ENCODE assay signal across 20 cellular contexts in the genomic region with DNA sequence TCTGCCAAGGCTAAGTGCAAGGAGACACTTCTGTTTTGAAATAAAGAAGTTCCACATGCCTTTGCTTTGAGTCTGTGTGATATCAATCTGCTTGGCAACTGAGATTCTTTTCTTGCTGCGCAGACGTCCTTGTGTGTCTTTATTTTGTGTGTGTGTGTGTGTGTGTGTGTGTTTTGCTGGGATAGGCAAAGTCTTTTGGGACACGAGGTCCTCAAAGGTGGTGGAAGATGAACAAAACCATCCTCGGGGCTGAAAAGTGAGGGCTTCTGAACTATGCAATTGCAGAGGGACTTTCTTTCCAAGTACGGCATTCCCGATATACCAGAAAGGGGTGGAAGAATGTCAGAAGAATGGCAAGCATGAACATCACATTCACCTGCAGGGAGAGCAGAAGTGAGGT. TPM values are rescaled to one million over a fixed set of nuclear protein-coding genes. Genes with fewer than 3 reads are reported as not detected.
DNase-seq lines count a peak whose midpoint lies in the region; ATAC-seq and TF ChIP-seq lines count a peak whose summit lies in the region.
"Had no signal": no experiment of that assay in that cellular context is flagged by ENCODE, and none has a peak within 500 bp of the region (broad histone marks: within the 10 kb centered on the region; RNA-seq: fewer than 3 reads in every experiment).

No MANE protein-coding gene starts in this region.

- no peak overlapping the region for H3K4me3 ChIP-seq in HL-60 (replicated peaks; ENCODE audit: insufficient read depth, low read length)
- H3K4me3 ChIP-seq: ascending aorta had no signal

- peak overlapping the region; percentile 78 for H3K27ac Mint-ChIP-seq in activated naive CD4-positive, alpha-beta T cell treated with anti-CD3 and anti-CD28 coated beads for 36 hours
- no peak overlapping the region for H3K27ac Mint-ChIP-seq in endothelial cell (ENCODE audit: unreplicated experiment)
- peak overlapping the region; percentile 78 for H3K27ac Mint-ChIP-seq in stimulated activated effector memory CD8-positive, alpha-beta T cell treated with anti-CD3 and anti-CD28 coated beads, Interleukin-12 subunit alpha, Interleukin-12 subunit beta, amount 100 ng/mL, for 72 hours
- H3K27ac Mint-ChIP-seq: endodermal cell, H9 had no signal

- intact Hi-C loops in activated naive CD4-positive, alpha-beta T cell treated with anti-CD3 and anti-CD28 coated beads for 36 hours (cut with micrococcal nuclease) = loop anchor here (5.0 kb wide), 1 partner anchor 70 kb away; a partner anchor contains a TSS

- DNase-seq in activated naive CD4-positive, alpha-beta T cell treated with anti-CD3 and anti-CD28 coated beads for 36 hours = no peak
- DNase-seq in activated naive CD4-positive, alpha-beta T cell (lab: John Stamatoyannopoulos, UW) = no peak
- DNase-seq in HL-60 (ENCODE audit: low read depth in 1 of 2, low spot score in 1 of 2) (peak; percentile 21 to 29), endothelial cell (ENCODE audit: low spot score) (no peak), AG08396 (ENCODE audit: low spot score) (no peak)
- DNase-seq in stimulated activated effector memory CD8-positive, alpha-beta T cell treated with anti-CD3 and anti-CD28 coated beads, Interleukin-12 subunit alpha, Interleukin-12 subunit beta, amount 100 ng/mL, for 72 hours (ENCODE audit: low spot score in 2 of 2) = no peak
- DNase-seq: DND-41; endodermal cell; H9; hippocampal formation; NCI-H146; retina; stimulated activated naive CD4-positive, alpha-beta T cell had no signal

- ATAC-seq in stimulated activated effector memory CD8-positive, alpha-beta T cell treated with anti-CD3 and anti-CD28 coated beads, Interleukin-12 subunit alpha, Interleukin-12 subunit beta, amount 100 ng/mL, for 72 hours = no peak
- ATAC-seq in HG02759 (IDR thresholded peaks at IDR 0.05; ENCODE audit: unreplicated experiment) = no peak
- no peak for ATAC-seq in GM19351 (IDR thresholded peaks at IDR 0.05; ENCODE audit: unreplicated experiment)

- H3K27me3 Mint-ChIP-seq in activated naive CD4-positive, alpha-beta T cell treated with anti-CD3 and anti-CD28 coated beads for 36 hours (ENCODE audit: low read depth) = no peaks in the 10 kb centered on the region
- H3K27me3 Mint-ChIP-seq in endothelial cell (ENCODE audit: unreplicated experiment) = peaks cover 2% of the 10 kb centered on the region

- H3K36me3 Mint-ChIP-seq in activated naive CD4-positive, alpha-beta T cell treated with anti-CD3 and anti-CD28 coated beads for 36 hours (ENCODE audit: low read depth) = peaks cover 73% of the 10 kb centered on the region
- peaks cover 16% of the 10 kb centered on the region for H3K36me3 Mint-ChIP-seq in endothelial cell (ENCODE audit: low read depth, unreplicated experiment)
- peaks cover 100% of the 10 kb centered on the region for H3K36me3 Mint-ChIP-seq in stimulated activated effector memory CD8-positive, alpha-beta T cell treated with anti-CD3 and anti-CD28 coated beads, Interleukin-12 subunit alpha, Interleukin-12 subunit beta, amount 100 ng/mL, for 72 hours

- no peak overlapping the region; the same call in 1 of the 2 replicates for H3K27ac ChIP-seq in HL-60 (replicated peaks)

- CTCF ChIA-PET in activated naive CD4-positive, alpha-beta T cell treated with anti-CD3 and anti-CD28 coated beads for 36 hours (lab: Charles Lee) = interaction anchor here (1.1 to 2.9 kb wide), 4 partner anchors 10 to 61 kb away, joined by 3 to 10 read pairs (median 6); a partner anchor contains a TSS

- no peaks in the 10 kb centered on the region for H3K27me3 ChIP-seq in HL-60 (ENCODE audit: insufficient read depth, poor library complexity, severe bottlenecking)
- H3K27me3 ChIP-seq: ascending aorta had no signal

- no peaks in the 10 kb centered on the region for H3K9me3 Mint-ChIP-seq in activated naive CD4-positive, alpha-beta T cell treated with anti-CD3 and anti-CD28 coated beads for 36 hours
- H3K9me3 Mint-ChIP-seq in endothelial cell (ENCODE audit: unreplicated experiment) = no peaks in the 10 kb centered on the region
- H3K9me3 Mint-ChIP-seq in stimulated activated effector memory CD8-positive, alpha-beta T cell treated with anti-CD3 and anti-CD28 coated beads, Interleukin-12 subunit alpha, Interleukin-12 subunit beta, amount 100 ng/mL, for 72 hours = no peaks in the 10 kb centered on the region
- H3K9me3 Mint-ChIP-seq: H9 had no signal

- TF ChIP-seq CTCF in HL-60 (IDR thresholded peaks at IDR 0.05; ENCODE audit: insufficient read depth, low read length) (no peak), endothelial cell (IDR thresholded peaks at IDR 0.05; ENCODE audit: unreplicated experiment) (no peak)

- no peak overlapping the region for H3K4me3 Mint-ChIP-seq in activated naive CD4-positive, alpha-beta T cell treated with anti-CD3 and anti-CD28 coated beads for 36 hours
- H3K4me3 Mint-ChIP-seq in endothelial cell (ENCODE audit: unreplicated experiment) = peak overlapping the region; percentile 12
- no peak overlapping the region for H3K4me3 Mint-ChIP-seq in stimulated activated effector memory CD8-positive, alpha-beta T cell treated with anti-CD3 and anti-CD28 coated beads, Interleukin-12 subunit alpha, Interleukin-12 subunit beta, amount 100 ng/mL, for 72 hours
- H3K4me3 Mint-ChIP-seq: endodermal cell, H9 had no signal

- H3K4me1 Mint-ChIP-seq in activated naive CD4-positive, alpha-beta T cell treated with anti-CD3 and anti-CD28 coated beads for 36 hours (ENCODE audit: low read depth) = peaks cover 64% of the 10 kb centered on the region
- peaks cover 25% of the 10 kb centered on the region for H3K4me1 Mint-ChIP-seq in endothelial cell (ENCODE audit: unreplicated experiment)
- peaks cover 56% of the 10 kb centered on the region for H3K4me1 Mint-ChIP-seq in stimulated activated effector memory CD8-positive, alpha-beta T cell treated with anti-CD3 and anti-CD28 coated beads, Interleukin-12 subunit alpha, Interleukin-12 subunit beta, amount 100 ng/mL, for 72 hours

RNA-seq across cellular contexts. Expression of a gene that starts 17.1 kb away (rescaled TPM):
- total RNA-seq in activated naive CD4-positive, alpha-beta T cell treated with anti-CD3 and anti-CD28 coated beads for 36 hours = 1 to 10 TPM; 1.0 TPM
- total RNA-seq in endothelial cell (ENCODE audit: unreplicated experiment) = not detected
- total RNA-seq: ascending aorta, H9, RPMI7951 had no signal

RNA-seq across cellular contexts. Expression of a gene that starts 19.4 kb away (rescaled TPM):
- 100 to 1,000 TPM; 116 to 117 TPM for total RNA-seq in activated naive CD4-positive, alpha-beta T cell treated with anti-CD3 and anti-CD28 coated beads for 36 hours
- total RNA-seq in endothelial cell (ENCODE audit: unreplicated experiment) = 17.5 TPM

RNA-seq across cellular contexts. Expression of a gene that starts 26.6 kb away (rescaled TPM):
- not detected for total RNA-seq in activated naive CD4-positive, alpha-beta T cell treated with anti-CD3 and anti-CD28 coated beads for 36 hours
- not detected for total RNA-seq in endothelial cell (ENCODE audit: unreplicated experiment)
- total RNA-seq: ascending aorta, endodermal cell, H9, kidney epithelial cell, M059J, RPMI7951, ureter had no signal

RNA-seq across cellular contexts. Expression of a gene that starts 52.8 kb away (rescaled TPM):
- under 1 TPM; 0.74 to 0.99 TPM for total RNA-seq in activated naive CD4-positive, alpha-beta T cell treated with anti-CD3 and anti-CD28 coated beads for 36 hours
- total RNA-seq in endothelial cell (ENCODE audit: unreplicated experiment) = 0.62 TPM

Comparison
In these comparisons a context has a peak if more than half of its experiments do, and no peak if none do; other contexts are left out.
1. DNase-seq: peak in HL-60 (2 of 2); none in activated naive CD4-positive, alpha-beta T cell treated with anti-CD3 and anti-CD28 coated beads for 36 hours (single experiment), activated naive CD4-positive, alpha-beta T cell (0 of 4), endothelial cell (single experiment), stimulated activated effector memory CD8-positive, alpha-beta T cell treated with anti-CD3 and anti-CD28 coated beads, Interleukin-12 subunit alpha, Interleukin-12 subunit beta, amount 100 ng/mL, for 72 hours (0 of 2) and AG08396 (single experiment).